Comparison of ENCODE assay signal across 7 cellular contexts in the genomic region with DNA sequence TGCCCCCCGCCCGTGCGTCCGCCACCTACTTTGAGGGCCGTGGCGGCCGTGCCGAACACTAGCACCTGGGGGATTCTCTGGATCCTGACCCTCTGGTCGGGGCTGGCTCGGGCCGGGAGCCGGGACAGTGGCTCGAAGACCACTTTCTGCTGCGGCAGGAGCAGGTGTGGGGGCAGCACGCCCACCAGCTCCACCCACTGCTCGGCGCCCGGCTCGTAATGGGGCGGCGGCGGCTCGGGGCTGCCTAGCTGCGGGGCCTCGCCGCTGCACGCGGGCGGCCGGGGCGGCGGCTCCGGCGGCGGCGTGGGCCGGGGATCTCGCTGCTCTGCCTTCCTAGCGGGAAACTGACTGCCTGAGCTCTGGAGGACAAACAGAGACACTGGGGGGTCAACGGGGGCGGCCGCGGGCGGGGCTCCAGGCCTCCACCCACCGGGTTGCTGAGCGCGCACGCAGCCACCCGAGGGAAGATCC. TPM values are rescaled to one million over a fixed set of nuclear protein-coding genes. Genes with fewer than 3 reads are reported as not detected.
DNase-seq lines count a peak whose midpoint lies in the region; FAIRE-seq and TF ChIP-seq lines count a peak whose summit lies in the region.
"Had no signal": no experiment of that assay in that cellular context is flagged by ENCODE, and none has a peak within 500 bp of the region (broad histone marks: within the 10 kb centered on the region; RNA-seq: fewer than 3 reads in every experiment).

No MANE protein-coding gene starts in this region.

- H3K36me3 ChIP-seq in ES-I3 (ENCODE audit: insufficient read depth, low read length) (no peaks in the 10 kb centered on the region; the same call in 1 of the 2 replicates), kidney (ENCODE audit: control insufficient read depth in 1 of 2, insufficient read depth in 2 of 2, low read length in 2 of 2) (peaks cover 8 to 12% of the 10 kb centered on the region in 2 donors)

- peak overlapping the region; percentile 86 for H3K27ac Mint-ChIP-seq in dendritic cell treated with granulocyte-macrophage colony-stimulating factor and Interleukin-4, amounts not matched to agents 40 ng/mL and 50 ng/mL, for 4 days
- H3K27ac Mint-ChIP-seq in nephron progenitor cell = no peak overlapping the region

- DNase-seq in nephron progenitor cell = peak; percentile 65
- DNase-seq in kidney = no peak
- no peak for DNase-seq in Ammon's horn (ENCODE audit: low spot score)
- no peak for DNase-seq in NCI-H2029 (lab: John Stamatoyannopoulos, UW)

- intact Hi-C loops in dendritic cell treated with granulocyte-macrophage colony-stimulating factor and Interleukin-4, amounts not matched to agents 40 ng/mL and 50 ng/mL, for 4 days (cut with micrococcal nuclease) = loop anchor here (2.0 kb wide), 1 partner anchor 26 kb away; no protein-coding TSS in a partner anchor
- intact Hi-C loops in kidney (cut with DNase I) = no loop called here

- TF ChIP-seq CTCF in nephron progenitor cell (IDR thresholded peaks at IDR 0.05) (no peak), kidney (IDR thresholded peaks at IDR 0.05; ENCODE audit: borderline replicate concordance, extremely low read depth, insufficient read depth) (no peak)

- H3K4me1 ChIP-seq in ES-I3 (ENCODE audit: insufficient read depth, low read length) (peaks cover 5% of the 10 kb centered on the region; the same call in 1 of the 2 replicates), kidney (ENCODE audit: control insufficient read depth in 1 of 2, insufficient read depth in 1 of 2, low read depth in 1 of 2, low read length in 2 of 2) (peaks cover 0 to 4% of the 10 kb centered on the region in 2 donors)

- H3K9me3 Mint-ChIP-seq in dendritic cell treated with granulocyte-macrophage colony-stimulating factor and Interleukin-4, amounts not matched to agents 40 ng/mL and 50 ng/mL, for 4 days = no peaks in the 10 kb centered on the region
- no peaks in the 10 kb centered on the region for H3K9me3 Mint-ChIP-seq in nephron progenitor cell

- H3K4me3 ChIP-seq in kidney (ENCODE audit: low read length in 2 of 2) = no peak overlapping the region

- H3K9me3 ChIP-seq in ES-I3 (ENCODE audit: control insufficient read depth, insufficient read depth, low read length) (no peaks in the 10 kb centered on the region), kidney (ENCODE audit: control insufficient read depth in 1 of 2, low read length in 2 of 2) (no peaks in the 10 kb centered on the region)

- FAIRE-seq in kidney (lab: Jason Lieb, UNC) = no peak
- FAIRE-seq: G401.6 had no signal

- H3K27ac ChIP-seq in kidney (ENCODE audit: low read depth in 2 of 2, low read length in 2 of 2) = no peak overlapping the region

- H3K36me3 Mint-ChIP-seq in dendritic cell treated with granulocyte-macrophage colony-stimulating factor and Interleukin-4, amounts not matched to agents 40 ng/mL and 50 ng/mL, for 4 days (ENCODE audit: low read depth) = peaks cover 85% of the 10 kb centered on the region
- H3K36me3 Mint-ChIP-seq in nephron progenitor cell (ENCODE audit: low read depth) = peaks cover 26% of the 10 kb centered on the region

- peak overlapping the region; percentile 70 for H3K4me3 Mint-ChIP-seq in dendritic cell treated with granulocyte-macrophage colony-stimulating factor and Interleukin-4, amounts not matched to agents 40 ng/mL and 50 ng/mL, for 4 days
- H3K4me3 Mint-ChIP-seq in nephron progenitor cell = peak overlapping the region; percentile 50

- H3K9ac ChIP-seq in ES-I3 (ENCODE audit: low read depth, low read length) (peak overlapping the region; percentile 79), kidney (ENCODE audit: low read length in 2 of 2) (peak overlapping the region in 1 of 2 donors; percentile 26)

- H3K4me1 Mint-ChIP-seq in dendritic cell treated with granulocyte-macrophage colony-stimulating factor and Interleukin-4, amounts not matched to agents 40 ng/mL and 50 ng/mL, for 4 days (ENCODE audit: low read depth) = peaks cover 45% of the 10 kb centered on the region
- H3K4me1 Mint-ChIP-seq in nephron progenitor cell = peaks cover 36% of the 10 kb centered on the region

- no peaks in the 10 kb centered on the region for H3K27me3 Mint-ChIP-seq in dendritic cell treated with granulocyte-macrophage colony-stimulating factor and Interleukin-4, amounts not matched to agents 40 ng/mL and 50 ng/mL, for 4 days
- H3K27me3 Mint-ChIP-seq in nephron progenitor cell (ENCODE audit: low read depth, poor library complexity) = no peaks in the 10 kb centered on the region

RNA-seq across cellular contexts. Expression of a gene that starts 26.4 kb away (rescaled TPM):
- total RNA-seq in kidney = 35.5 TPM
- polyA plus RNA-seq in kidney (ENCODE audit: insufficient read depth, low read depth, low replicate concordance) = 21.9 TPM

RNA-seq across cellular contexts. Expression of a gene that starts 27.4 kb away (rescaled TPM):
- 17.9 TPM for total RNA-seq in kidney
- polyA plus RNA-seq in kidney (ENCODE audit: insufficient read depth, low read depth, low replicate concordance) = 5.2 TPM

RNA-seq across cellular contexts. Expression of a gene that starts 40.5 kb away (rescaled TPM):
- total RNA-seq in kidney = 3.0 TPM
- not detected for polyA plus RNA-seq in kidney (ENCODE audit: insufficient read depth, low read depth, low replicate concordance)

RNA-seq across cellular contexts. Expression of a gene that starts 49.2 kb away (rescaled TPM):
- total RNA-seq in kidney = not detected
- not detected for polyA plus RNA-seq in kidney (ENCODE audit: insufficient read depth, low read depth, low replicate concordance)

RNA-seq across cellular contexts. Expression of a gene that starts 52.8 kb away (rescaled TPM):
- total RNA-seq in kidney = 14.1 TPM
- polyA plus RNA-seq in kidney (ENCODE audit: insufficient read depth, low read depth, low replicate concordance) = 3.1 TPM
